ENCODE assay signal across 1 cellular context in the genomic region with DNA sequence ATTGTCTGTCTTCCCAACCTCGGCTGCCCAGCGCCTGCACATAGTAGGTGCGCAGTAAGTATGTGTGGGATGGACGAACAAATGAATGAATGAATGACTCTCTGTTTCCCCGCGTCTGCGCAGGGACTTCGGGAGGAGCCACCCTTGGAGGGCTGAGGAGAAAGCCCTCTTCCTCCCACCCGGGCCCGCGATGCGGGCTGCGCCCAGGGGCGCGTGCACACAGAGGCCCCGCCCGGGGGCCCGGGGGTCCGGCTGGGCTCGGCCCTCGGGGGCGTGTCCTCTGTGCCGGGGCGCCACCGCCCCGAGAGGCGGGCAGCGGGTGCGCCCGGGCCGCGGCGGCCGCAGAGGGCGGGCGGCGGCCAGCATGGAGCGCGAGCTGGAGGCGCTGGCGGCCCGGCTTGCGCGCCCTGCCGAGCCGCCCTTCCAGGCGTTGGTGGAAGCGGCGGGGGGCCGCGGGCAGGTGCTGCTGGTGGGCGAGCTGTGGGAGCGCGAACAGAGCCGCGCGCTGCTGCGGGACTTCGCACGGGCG.
TF ChIP-seq lines count a peak whose summit lies in the region.

Gene C2orf72 (plus strand): TSS at position 322 of the 529 bp plus-strand sequence. CDS start 43 bp downstream, at position 365.

TF ChIP-seq in SK-N-SH treated with all-trans-retinoic acid at 6 μM for 48 hours, 23 proteins besides CTCF, POLR2A, EP300 and RAD21 (continued from another document):
- TF ChIP-seq, protein P1, sequence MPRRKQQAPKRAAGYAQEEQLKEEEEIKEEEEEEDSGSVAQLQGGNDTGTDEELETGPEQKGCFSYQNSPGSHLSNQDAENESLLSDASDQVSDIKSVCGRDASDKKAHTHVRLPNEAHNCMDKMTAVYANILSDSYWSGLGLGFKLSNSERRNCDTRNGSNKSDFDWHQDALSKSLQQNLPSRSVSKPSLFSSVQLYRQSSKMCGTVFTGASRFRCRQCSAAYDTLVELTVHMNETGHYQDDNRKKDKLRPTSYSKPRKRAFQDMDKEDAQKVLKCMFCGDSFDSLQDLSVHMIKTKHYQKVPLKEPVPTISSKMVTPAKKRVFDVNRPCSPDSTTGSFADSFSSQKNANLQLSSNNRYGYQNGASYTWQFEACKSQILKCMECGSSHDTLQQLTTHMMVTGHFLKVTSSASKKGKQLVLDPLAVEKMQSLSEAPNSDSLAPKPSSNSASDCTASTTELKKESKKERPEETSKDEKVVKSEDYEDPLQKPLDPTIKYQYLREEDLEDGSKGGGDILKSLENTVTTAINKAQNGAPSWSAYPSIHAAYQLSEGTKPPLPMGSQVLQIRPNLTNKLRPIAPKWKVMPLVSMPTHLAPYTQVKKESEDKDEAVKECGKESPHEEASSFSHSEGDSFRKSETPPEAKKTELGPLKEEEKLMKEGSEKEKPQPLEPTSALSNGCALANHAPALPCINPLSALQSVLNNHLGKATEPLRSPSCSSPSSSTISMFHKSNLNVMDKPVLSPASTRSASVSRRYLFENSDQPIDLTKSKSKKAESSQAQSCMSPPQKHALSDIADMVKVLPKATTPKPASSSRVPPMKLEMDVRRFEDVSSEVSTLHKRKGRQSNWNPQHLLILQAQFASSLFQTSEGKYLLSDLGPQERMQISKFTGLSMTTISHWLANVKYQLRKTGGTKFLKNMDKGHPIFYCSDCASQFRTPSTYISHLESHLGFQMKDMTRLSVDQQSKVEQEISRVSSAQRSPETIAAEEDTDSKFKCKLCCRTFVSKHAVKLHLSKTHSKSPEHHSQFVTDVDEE (CRISPR knock-in tag; IDR thresholded peaks at IDR 0.05) = no peak
- TF ChIP-seq RARB (CRISPR knock-in tag; IDR thresholded peaks at IDR 0.05) = no peak
- TF ChIP-seq ISL1 (CRISPR knock-in tag; IDR thresholded peaks at IDR 0.05) = no peak
